Comparison of ENCODE assay signal across 8 cellular contexts in genomic region chr12:6662906-6663742, GRCh38. TPM values are rescaled to one million over a fixed set of nuclear protein-coding genes. Genes with fewer than 3 reads are reported as not detected.
DNase-seq lines count a peak whose midpoint lies in the region; ATAC-seq and TF ChIP-seq lines count a peak whose summit lies in the region.

Gene ING4, minus strand, starts transcription at chr12:6663119. Its CDS starts 18 bp downstream, at chr12:6663101.

- H3K4me3 ChIP-seq in GM12864 (ENCODE audit: low read depth, low read length) (peak within 1 kb of the TSS; percentile 83), ovary (peak within 1 kb of the TSS; percentile 62), thyroid gland (replicated peaks in 1 of 3) (peak within 1 kb of the TSS; percentile 30 to 61 (median 51))

- TF ChIP-seq POLR2A in ovary (IDR thresholded peaks at IDR 0.05) (peak; percentile 33), thyroid gland (IDR thresholded peaks at IDR 0.05) (peak in 1 of 2 donors; percentile 45)

- peak; percentile 99 for DNase-seq in GM12864 (ENCODE audit: low read depth)
- DNase-seq in NCI-H1417 (lab: John Stamatoyannopoulos, UW) = peak; percentile 99 to 100 (median 99)
- DNase-seq in SW 1271 (lab: John Stamatoyannopoulos, UW) = peak; percentile 100
- peak; percentile 88 for DNase-seq in activated naive CD8-positive, alpha-beta T cell treated with anti-CD3 and anti-CD28 coated beads, Interleukin-2, amount 50 U/mL, for 16 hours (ENCODE audit: low read depth, low spot score)
- DNase-seq in Right ventricle myocardium inferior (ENCODE audit: missing footprints) = peak; percentile 99
- DNase-seq in ovary = peak; percentile 96 to 98 (median 97)
- peak; percentile 98 to 99 for DNase-seq in thyroid gland

- H3K27ac ChIP-seq in ovary = peak within 1 kb of the TSS in 1 of 2 donors; percentile 68
- peak within 1 kb of the TSS; percentile 41 to 71 (median 48) for H3K27ac ChIP-seq in thyroid gland

- H3K27me3 ChIP-seq in ovary (no peaks in the 10 kb centered on the region), thyroid gland (no peaks in the 10 kb centered on the region)

- no peaks in the 10 kb centered on the region for H3K36me3 ChIP-seq in ovary
- peaks cover 14 to 15% of the 10 kb centered on the region in 2 donors for H3K36me3 ChIP-seq in thyroid gland

- intact Hi-C loops in Right ventricle myocardium inferior (cut with DNase I) (loop anchor here (1.0 to 10.0 kb wide), 3 partner anchors 26 to 62 kb away; partner anchors contain the start of genes COPS7A and ZNF384), ovary (cut with DNase I) (loop anchor here in 2 of 4 donors (5.0 to 10.0 kb wide), 2 partner anchors 46 to 48 kb away; no protein-coding TSS in a partner anchor), thyroid gland (cut with DNase I) (loop anchor here (10.0 kb wide), 1 partner anchor 62 kb away; the partner anchor contains the start of gene COPS7A)

- WGBS in ovary, 3 donors = 2% methylated on average over 37 of the region's 37 CpGs
- 2 to 3% methylated on average over 37 of the region's 37 CpGs for WGBS in thyroid gland, 2 donors

- H3K4me1 ChIP-seq in ovary (ENCODE audit: insufficient read depth) = peaks cover 7% of the 10 kb centered on the region
- H3K4me1 ChIP-seq in thyroid gland = peaks cover 9 to 10% of the 10 kb centered on the region in 2 donors

- TF ChIP-seq CTCF in GM12864 (IDR thresholded peaks at IDR 0.05; ENCODE audit: low read depth, low read length, missing control alignments) (no peak), ovary (IDR thresholded peaks at IDR 0.05) (peak in 1 of 3 donors; percentile 7), thyroid gland (IDR thresholded peaks at IDR 0.05) (no peak)

- peak; percentile 98 for ATAC-seq in HG02759 (IDR thresholded peaks at IDR 0.05; ENCODE audit: unreplicated experiment)
- ATAC-seq in Right ventricle myocardium inferior = peak; percentile 100

- H3K9me3 ChIP-seq in ovary = no peaks in the 10 kb centered on the region
- no peaks in the 10 kb centered on the region for H3K9me3 ChIP-seq in thyroid gland

- TF ChIP-seq EP300 in ovary (IDR thresholded peaks at IDR 0.05) = no peak

RNA-seq across cellular contexts. Expression of gene ING4, which starts in this region (rescaled TPM):
- total RNA-seq in Right ventricle myocardium inferior (21.1 TPM), ovary (10 to 100 TPM; 26.1 to 39.9 (median 35.0) TPM), thyroid gland (10 to 100 TPM; 52.7 to 85.1 (median 67.2) TPM)
- 10 to 100 TPM; 64.9 to 90.0 TPM for polyA plus RNA-seq in ovary
